1 cellular context compared by ENCODE assay signal in the genomic region with DNA sequence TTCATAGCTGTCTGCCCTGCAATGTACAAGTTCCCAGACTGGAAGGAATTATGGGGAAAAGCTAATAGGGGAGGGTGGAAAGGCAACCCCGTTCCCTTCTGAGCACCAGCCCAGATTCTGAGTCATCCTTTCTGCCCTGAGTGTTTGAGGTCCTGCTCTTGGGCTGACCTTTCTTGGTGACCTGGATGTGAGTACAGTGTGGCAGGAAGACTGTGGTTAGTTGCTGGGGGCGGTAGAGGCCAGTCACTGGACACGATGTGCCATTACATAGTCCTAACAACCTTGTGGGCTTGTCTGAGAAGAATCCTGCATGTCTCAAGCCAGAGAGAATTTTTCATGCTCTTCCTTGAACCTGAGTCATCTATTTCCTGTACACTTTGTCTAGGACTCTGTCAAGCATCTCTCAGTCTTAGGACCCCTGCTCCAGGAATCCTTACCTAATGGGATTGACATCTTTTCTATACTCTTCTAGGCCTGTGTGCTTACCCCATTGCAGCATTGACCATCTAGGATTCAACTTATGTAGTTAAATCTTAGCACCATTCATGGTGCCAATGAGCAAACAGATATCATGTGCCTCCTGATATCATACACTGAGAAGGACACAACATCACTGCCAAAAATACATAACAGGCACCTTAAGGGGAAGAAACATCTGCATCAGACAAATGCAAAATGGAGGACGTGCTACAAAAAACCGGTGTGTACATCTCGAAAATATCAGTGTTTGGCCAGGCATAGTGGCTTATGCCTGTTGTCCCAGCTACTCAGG.
A peak's percentile ranks its signal among the peaks of the same experiment; 100 is the strongest.
TF ChIP-seq lines count a peak whose summit lies in the region.

No MANE protein-coding gene starts in this region.

TF ChIP-seq in K562, 482 proteins besides CTCF, POLR2A, EP300 and RAD21 (continued from another document and continues in another):
- TF ChIP-seq ZBTB40 (IDR thresholded peaks at IDR 0.05) (peak; percentile 54; the same call in 1 of the 2 replicates), ZBTB40 (CRISPR knock-in tag; IDR thresholded peaks at IDR 0.05) (no peak), MTA3 (IDR thresholded peaks at IDR 0.05; ENCODE audit: borderline replicate concordance) (0 out of 2 replicates have a peak, but pooled peaks have one; percentile 31), ZNF318 (IDR thresholded peaks at IDR 0.05; ENCODE audit: borderline replicate concordance in 1 of 2, low read depth in 1 of 2) (peak in 1 of 2 experiments; percentile 42; a peak in 1 of 4 replicates), TOE1 (IDR thresholded peaks at IDR 0.05; ENCODE audit: borderline replicate concordance) (no peak), TOE1 (CRISPR knock-in tag; IDR thresholded peaks at IDR 0.05; ENCODE audit: borderline replicate concordance, low read depth) (no peak), SOX6 (IDR thresholded peaks at IDR 0.05) (peak; percentile 51; the same call in 1 of the 2 replicates), ZNF408 (CRISPR knock-in tag; IDR thresholded peaks at IDR 0.05; ENCODE audit: low read depth) (no peak), ZNF165 (CRISPR knock-in tag; IDR thresholded peaks at IDR 0.05; ENCODE audit: borderline replicate concordance) (no peak), TEAD4 (IDR thresholded peaks at IDR 0.05; ENCODE audit: low read length) (peak; percentile 49; the same call in 1 of the 2 replicates), TEAD4 (CRISPR knock-in tag; IDR thresholded peaks at IDR 0.05; ENCODE audit: borderline replicate concordance) (no peak), ZNF79 (CRISPR knock-in tag; IDR thresholded peaks at IDR 0.05; ENCODE audit: low read depth) (no peak), ATF3 (IDR thresholded peaks at IDR 0.05) (peak; percentile 93), ATF3 (CRISPR knock-in tag; conservative IDR thresholded peaks at IDR 0.05) (no peak), DACH1 (IDR thresholded peaks at IDR 0.05; ENCODE audit: partially characterized antibody) (no peak), FOSL1 (tag; conservative IDR thresholded peaks at IDR 0.05) (peak; percentile 93), GTF2E2 (tag; IDR thresholded peaks at IDR 0.05) (no peak), SIRT6 (IDR thresholded peaks at IDR 0.05; ENCODE audit: low read depth, low read length) (no peak), ZNF175 (CRISPR knock-in tag; IDR thresholded peaks at IDR 0.05; ENCODE audit: low read depth) (no peak), CTBP1 (IDR thresholded peaks at IDR 0.05; ENCODE audit: borderline replicate concordance) (peak; percentile 86), HMBOX1 (IDR thresholded peaks at IDR 0.05) (peak; percentile 95)
- TF ChIP-seq, protein P1, sequence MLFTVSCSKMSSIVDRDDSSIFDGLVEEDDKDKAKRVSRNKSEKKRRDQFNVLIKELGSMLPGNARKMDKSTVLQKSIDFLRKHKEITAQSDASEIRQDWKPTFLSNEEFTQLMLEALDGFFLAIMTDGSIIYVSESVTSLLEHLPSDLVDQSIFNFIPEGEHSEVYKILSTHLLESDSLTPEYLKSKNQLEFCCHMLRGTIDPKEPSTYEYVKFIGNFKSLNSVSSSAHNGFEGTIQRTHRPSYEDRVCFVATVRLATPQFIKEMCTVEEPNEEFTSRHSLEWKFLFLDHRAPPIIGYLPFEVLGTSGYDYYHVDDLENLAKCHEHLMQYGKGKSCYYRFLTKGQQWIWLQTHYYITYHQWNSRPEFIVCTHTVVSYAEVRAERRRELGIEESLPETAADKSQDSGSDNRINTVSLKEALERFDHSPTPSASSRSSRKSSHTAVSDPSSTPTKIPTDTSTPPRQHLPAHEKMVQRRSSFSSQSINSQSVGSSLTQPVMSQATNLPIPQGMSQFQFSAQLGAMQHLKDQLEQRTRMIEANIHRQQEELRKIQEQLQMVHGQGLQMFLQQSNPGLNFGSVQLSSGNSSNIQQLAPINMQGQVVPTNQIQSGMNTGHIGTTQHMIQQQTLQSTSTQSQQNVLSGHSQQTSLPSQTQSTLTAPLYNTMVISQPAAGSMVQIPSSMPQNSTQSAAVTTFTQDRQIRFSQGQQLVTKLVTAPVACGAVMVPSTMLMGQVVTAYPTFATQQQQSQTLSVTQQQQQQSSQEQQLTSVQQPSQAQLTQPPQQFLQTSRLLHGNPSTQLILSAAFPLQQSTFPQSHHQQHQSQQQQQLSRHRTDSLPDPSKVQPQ (CRISPR knock-in tag; IDR thresholded peaks at IDR 0.05; ENCODE audit: borderline replicate concordance) = no peak
- TF ChIP-seq, protein P2, sequence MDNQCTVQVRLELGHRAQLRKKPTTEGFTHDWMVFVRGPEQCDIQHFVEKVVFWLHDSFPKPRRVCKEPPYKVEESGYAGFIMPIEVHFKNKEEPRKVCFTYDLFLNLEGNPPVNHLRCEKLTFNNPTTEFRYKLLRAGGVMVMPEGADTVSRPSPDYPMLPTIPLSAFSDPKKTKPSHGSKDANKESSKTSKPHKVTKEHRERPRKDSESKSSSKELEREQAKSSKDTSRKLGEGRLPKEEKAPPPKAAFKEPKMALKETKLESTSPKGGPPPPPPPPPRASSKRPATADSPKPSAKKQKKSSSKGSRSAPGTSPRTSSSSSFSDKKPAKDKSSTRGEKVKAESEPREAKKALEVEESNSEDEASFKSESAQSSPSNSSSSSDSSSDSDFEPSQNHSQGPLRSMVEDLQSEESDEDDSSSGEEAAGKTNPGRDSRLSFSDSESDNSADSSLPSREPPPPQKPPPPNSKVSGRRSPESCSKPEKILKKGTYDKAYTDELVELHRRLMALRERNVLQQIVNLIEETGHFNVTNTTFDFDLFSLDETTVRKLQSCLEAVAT (IDR thresholded peaks at IDR 0.05) = peak in 1 of 2 experiments; percentile 81; a peak in 2 of 4 replicates
